In genomic region chr7:147879116-147879750, GRCh38 we compare ENCODE assay signal across 11 cellular contexts.
DNase-seq lines count a peak whose midpoint lies in the region; ATAC-seq lines count a peak whose summit lies in the region.
"Had no signal": no experiment of that assay in that cellular context is flagged by ENCODE, and none has a peak within 500 bp of the region (broad histone marks: within the 10 kb centered on the region; RNA-seq: fewer than 3 reads in every experiment).

No MANE protein-coding gene starts in this region.

- H3K27ac ChIP-seq in temporal lobe (ENCODE audit: low read depth, low read length): peak overlapping the region; percentile 40
- H3K27ac ChIP-seq: A549 had no signal

- ATAC-seq in HG03175 (IDR thresholded peaks at IDR 0.05; ENCODE audit: unreplicated experiment) (no peak), HG03457 (IDR thresholded peaks at IDR 0.05; ENCODE audit: unreplicated experiment) (no peak)
- ATAC-seq: A549 had no signal

- DNase-seq in NOMO-1 treated with DMSO at 0.1 percent for 48 hours (lab: John Stamatoyannopoulos, UW; ENCODE audit: unreplicated experiment) (peak; percentile 13), NOMO-1 treated with dmso at 0.1 percent for 144 hours (lab: John Stamatoyannopoulos, UW; ENCODE audit: unreplicated experiment) (no peak), cerebellum (ENCODE audit: low spot score) (peak; percentile 5), left kidney (ENCODE audit: low read depth, low spot score) (peak; percentile 8), NCI-H345 treated with DMSO at 0.1 percent for 48 hours (lab: John Stamatoyannopoulos, UW; ENCODE audit: unreplicated experiment) (no peak)
- DNase-seq: NCI-H82, SHP77 treated with DMSO at 0.1 percent for 48 hours had no signal

Comparison
In these comparisons a context has a peak if more than half of its experiments do, and no peak if none do; other contexts are left out.
1. DNase-seq: peak in NOMO-1 treated with DMSO at 0.1 percent for 48 hours (single experiment), cerebellum (single experiment) and left kidney (single experiment); none in NOMO-1 treated with dmso at 0.1 percent for 144 hours (single experiment) and NCI-H345 treated with DMSO at 0.1 percent for 48 hours (single experiment).